In the genomic region with DNA sequence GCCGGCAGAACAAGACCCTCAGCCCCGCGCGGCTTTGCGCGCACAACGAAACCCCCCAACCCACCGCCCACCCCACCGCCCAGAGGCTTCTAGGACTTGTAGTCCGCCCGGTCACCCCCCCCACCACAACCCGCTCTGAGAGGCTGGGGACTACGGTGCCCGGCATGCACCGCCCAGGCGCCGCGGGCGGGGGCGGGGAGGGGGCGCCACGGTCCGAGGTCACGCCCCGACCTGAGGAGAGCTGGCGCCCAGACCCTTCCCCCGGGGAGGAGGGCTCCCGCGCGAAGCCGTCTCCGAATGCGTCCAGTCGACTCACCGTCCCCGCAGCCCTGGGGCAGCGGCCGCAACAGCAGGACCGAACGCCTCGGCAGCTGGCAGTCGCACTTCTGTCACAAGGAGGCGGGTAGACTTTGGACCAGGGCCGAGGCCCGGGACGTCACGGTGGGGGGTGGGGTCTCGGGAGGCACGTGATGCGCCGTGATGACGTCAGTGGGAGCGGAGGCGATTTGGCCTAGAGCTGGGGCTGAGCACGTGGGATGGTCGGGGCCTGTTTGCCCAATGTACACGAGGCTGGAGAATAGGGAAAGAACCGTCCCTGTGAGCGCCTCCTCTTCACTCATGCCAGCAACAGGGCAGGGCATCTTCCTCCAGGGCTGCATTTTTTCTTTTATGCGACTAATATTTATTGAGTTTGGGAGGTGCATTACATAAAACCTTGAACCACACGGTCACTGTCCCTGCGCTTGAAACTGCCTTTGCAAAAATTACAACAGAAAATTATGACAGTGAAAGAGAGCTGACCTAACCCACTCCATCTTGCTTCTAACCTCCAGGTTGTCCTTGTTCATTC, we compare ENCODE assay signal across 8 cellular contexts. TPM values are rescaled to one million over a fixed set of nuclear protein-coding genes. Genes with fewer than 3 reads are reported as not detected.
DNase-seq lines count a peak whose midpoint lies in the region; ATAC-seq, FAIRE-seq and TF ChIP-seq lines count a peak whose summit lies in the region.

TSS of gene CDIP1 (minus strand) at position 388 of the 850 bp plus-strand sequence. CDS start 24,643 bp downstream, outside the sequence.

- peak within 1 kb of the TSS; percentile 89 for H3K27ac Mint-ChIP-seq in activated CD4-positive, alpha-beta T cell treated with anti-CD3 and anti-CD28 coated beads, Interleukin-2, amount 10 ng/mL, durations not matched to agents 24 days and 14 days

- CTCF ChIA-PET in AG04449 (lab: Yijun Ruan, JAX): interaction anchor here (1.3 to 5.7 kb wide), 6 partner anchors 9 to 49 kb away, joined by 3 to 44 read pairs (median 8); partner anchors contain the start of gene C16orf96

- H3K4me1 Mint-ChIP-seq in activated CD4-positive, alpha-beta T cell treated with anti-CD3 and anti-CD28 coated beads, Interleukin-2, amount 10 ng/mL, durations not matched to agents 24 days and 14 days: peaks cover 31% of the 10 kb centered on the region

- H3K9me3 Mint-ChIP-seq in activated CD4-positive, alpha-beta T cell treated with anti-CD3 and anti-CD28 coated beads, Interleukin-2, amount 10 ng/mL, durations not matched to agents 24 days and 14 days: peaks cover 11% of the 10 kb centered on the region

- peak within 1 kb of the TSS; percentile 82 for H3K4me3 ChIP-seq in AG04449 (ENCODE audit: low read depth, low read length)

- H3K4me3 Mint-ChIP-seq in activated CD4-positive, alpha-beta T cell treated with anti-CD3 and anti-CD28 coated beads, Interleukin-2, amount 10 ng/mL, durations not matched to agents 24 days and 14 days: peak within 1 kb of the TSS; percentile 85

- intact Hi-C loops in activated CD4-positive, alpha-beta T cell treated with anti-CD3 and anti-CD28 coated beads, Interleukin-2, amount 10 ng/mL, durations not matched to agents 24 days and 14 days (cut with micrococcal nuclease): loop anchor here (1.0 to 10.0 kb wide), 6 partner anchors 9 to 416 kb away; partner anchors contain the start of genes DNAJA3, HMOX2 and SEC14L5

- ATAC-seq in GM19023 (IDR thresholded peaks at IDR 0.05; ENCODE audit: unreplicated experiment) (peak; percentile 89), HG03342 (IDR thresholded peaks at IDR 0.05; ENCODE audit: unreplicated experiment) (peak; percentile 69)

- peaks cover 4% of the 10 kb centered on the region for H3K27me3 Mint-ChIP-seq in activated CD4-positive, alpha-beta T cell treated with anti-CD3 and anti-CD28 coated beads, Interleukin-2, amount 10 ng/mL, durations not matched to agents 24 days and 14 days

- no peak for TF ChIP-seq CTCF in AG04449 (IDR thresholded peaks at IDR 0.05; ENCODE audit: insufficient read depth, low read length, missing control alignments)

- POLR2A ChIA-PET in AG04449 (lab: Yijun Ruan, JAX): interaction anchor here (0.7 kb wide), 1 partner anchor 172 kb away, joined by 3 read pairs; no protein-coding TSS in a partner anchor

- DNase-seq in AG04449 (ENCODE audit: low read depth, low spot score) (peak; percentile 46), NCI-H510A (lab: John Stamatoyannopoulos, UW) (peak; percentile 78), kidney glomerular epithelial cell (lab: John Stamatoyannopoulos, UW) (peak; percentile 86)
- DNase-seq in activated CD4-positive, alpha-beta T cell treated with anti-CD3 and anti-CD28 coated beads, Interleukin-2, amount 10 ng/mL, durations not matched to agents 24 days and 14 days: peak; percentile 97
- peak; percentile 97 to 98 for DNase-seq in stimulated activated CD4-positive, alpha-beta T cell treated with anti-CD3 and anti-CD28 coated beads, Interleukin-15, amount 100 ng/mL, for 48 hours (ENCODE audit: low read depth in 2 of 2)

- peaks cover 19% of the 10 kb centered on the region for H3K36me3 Mint-ChIP-seq in activated CD4-positive, alpha-beta T cell treated with anti-CD3 and anti-CD28 coated beads, Interleukin-2, amount 10 ng/mL, durations not matched to agents 24 days and 14 days (ENCODE audit: low read depth)

- peak; percentile 61 for FAIRE-seq in colon (lab: Jason Lieb, UNC)

RNA-seq across cellular contexts. Expression of gene CDIP1, which starts in this region (rescaled TPM):
- total RNA-seq in activated CD4-positive, alpha-beta T cell treated with anti-CD3 and anti-CD28 coated beads, Interleukin-2, amount 10 ng/mL, durations not matched to agents 24 days and 14 days: 49.4 and 55.2 TPM in 2 replicates

Comparison
In these comparisons a context has a peak if more than half of its experiments do, and no peak if none do; other contexts are left out.
1. Peak in every context shown above with its lines: DNase-seq, ATAC-seq and H3K4me3 ChIP-seq.
2. DNase-seq: peak in every context shown above with its lines; median percentile 98 in stimulated activated CD4-positive, alpha-beta T cell treated with anti-CD3 and anti-CD28 coated beads, Interleukin-15, amount 100 ng/mL, for 48 hours; 97 in activated CD4-positive, alpha-beta T cell treated with anti-CD3 and anti-CD28 coated beads, Interleukin-2, amount 10 ng/mL, durations not matched to agents 24 days and 14 days; 86 in kidney glomerular epithelial cell; 78 in NCI-H510A; 46 in AG04449.